9 cellular contexts compared by ENCODE assay signal in the genomic region with DNA sequence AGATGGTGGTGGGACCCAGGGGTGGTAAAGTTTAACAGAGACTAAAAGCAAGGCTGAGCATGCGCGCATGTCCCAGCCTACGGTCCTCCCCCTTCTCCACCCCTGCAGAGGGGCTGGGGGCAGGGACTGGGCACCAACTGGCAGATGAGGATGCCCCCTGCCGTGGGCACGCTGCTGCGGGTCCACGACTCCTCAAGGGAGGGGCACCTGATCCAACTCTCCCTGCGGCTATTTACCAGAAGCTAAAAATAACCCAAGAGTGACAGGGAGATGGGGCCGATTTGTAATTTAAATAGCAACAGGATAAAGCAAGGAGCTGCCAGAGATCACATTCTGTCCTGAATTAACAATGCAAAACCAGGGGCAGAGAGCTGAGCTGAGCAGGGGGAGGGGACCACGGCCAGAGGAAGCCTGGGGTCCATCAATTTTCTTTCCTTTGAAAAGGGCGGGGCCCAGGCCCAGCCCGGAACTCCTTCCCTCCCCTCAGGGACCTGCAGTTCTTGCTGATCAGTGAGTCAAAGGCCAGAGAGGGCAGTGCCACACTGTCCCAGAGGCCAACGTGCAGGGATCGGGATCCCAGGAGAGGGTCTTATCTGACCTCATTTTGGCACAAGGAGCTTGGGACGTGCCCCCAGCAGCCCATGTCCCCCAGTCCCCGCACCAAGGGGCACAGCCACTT. TPM values are rescaled to one million over a fixed set of nuclear protein-coding genes. Genes with fewer than 3 reads are reported as not detected.
DNase-seq lines count a peak whose midpoint lies in the region; ATAC-seq, FAIRE-seq and TF ChIP-seq lines count a peak whose summit lies in the region.
"Had no signal": no experiment of that assay in that cellular context is flagged by ENCODE, and none has a peak within 500 bp of the region (broad histone marks: within the 10 kb centered on the region; RNA-seq: fewer than 3 reads in every experiment).

No MANE protein-coding gene starts in this region.

- H3K4me1 ChIP-seq in iPS-20b (ENCODE audit: insufficient read depth, low read length) (peaks cover 67% of the 10 kb centered on the region), suprapubic skin (peaks cover 22% of the 10 kb centered on the region)

- no peaks in the 10 kb centered on the region for H3K36me3 Mint-ChIP-seq in T-helper 17 cell (ENCODE audit: low read depth)

- no peaks in the 10 kb centered on the region for H3K27me3 Mint-ChIP-seq in T-helper 17 cell

- H3K27me3 ChIP-seq in iPS-20b (ENCODE audit: insufficient read depth, low read length) (peaks cover 9% of the 10 kb centered on the region), suprapubic skin (peaks cover 3% of the 10 kb centered on the region)

- H3K36me3 ChIP-seq in iPS-20b (ENCODE audit: insufficient read depth, low read depth, low read length) (no peaks in the 10 kb centered on the region), suprapubic skin (no peaks in the 10 kb centered on the region)

- no peak for TF ChIP-seq CTCF in suprapubic skin (IDR thresholded peaks at IDR 0.05)

- peak overlapping the region; percentile 77; the same call in 1 of the 2 replicates for H3K9ac ChIP-seq in iPS-20b (ENCODE audit: low read depth, low read length)

- DNase-seq in NCI-H1092 (lab: John Stamatoyannopoulos, UW), result peak; percentile 55
- DNase-seq in T-helper 17 cell, result no peak
- no peak for DNase-seq in suprapubic skin (ENCODE audit: low spot score in 2 of 2)
- no peak for DNase-seq in T-helper 9 cell
- DNase-seq in putamen (ENCODE audit: low spot score), result no peak
- DNase-seq in RCC 7860 (ENCODE audit: low spot score), result no peak
- no peak for DNase-seq in middle frontal gyrus (ENCODE audit: extremely low spot score, low spot score)
- DNase-seq: mammary epithelial cell had no signal

- no peak for TF ChIP-seq POLR2A in suprapubic skin (IDR thresholded peaks at IDR 0.05)

- no peak for TF ChIP-seq EP300 in suprapubic skin (IDR thresholded peaks at IDR 0.05)

- H3K9me3 ChIP-seq in T-helper 17 cell (ENCODE audit: control insufficient read depth, low read length, poor library complexity, severe bottlenecking), result no peaks in the 10 kb centered on the region
- H3K9me3 ChIP-seq in iPS-20b (ENCODE audit: insufficient read depth, low read depth, low read length), result no peaks in the 10 kb centered on the region
- H3K9me3 ChIP-seq in suprapubic skin, result no peaks in the 10 kb centered on the region

- peak overlapping the region; percentile 92 for H3K27ac ChIP-seq in iPS-20b (ENCODE audit: low read length)
- peak overlapping the region; percentile 40 for H3K27ac ChIP-seq in suprapubic skin

- H3K4me3 Mint-ChIP-seq in T-helper 17 cell, result peak overlapping the region; percentile 43

- peak overlapping the region; percentile 53 for H3K27ac Mint-ChIP-seq in T-helper 17 cell

- 27% methylated on average over 15 of the region's 16 CpGs for WGBS in suprapubic skin

- H3K4me1 Mint-ChIP-seq in T-helper 17 cell, result peaks cover 34% of the 10 kb centered on the region

- no peak for ATAC-seq in T-helper 17 cell

- FAIRE-seq in RCC 7860 (lab: Jason Lieb, UNC), result no peak

- H3K4me3 ChIP-seq in iPS-20b (ENCODE audit: low read length) (peak overlapping the region; percentile 59; the same call in 1 of the 2 replicates), suprapubic skin (peak overlapping the region; percentile 38)

RNA-seq across cellular contexts. Expression of a gene that starts 8.1 kb away (rescaled TPM):
- total RNA-seq in T-helper 17 cell, result 100 to 1,000 TPM; 194 to 196 TPM
- total RNA-seq in suprapubic skin, result 10 to 100 TPM; 60.5 to 91.0 (median 73.4) TPM

RNA-seq across cellular contexts. Expression of a gene that starts 42.3 kb away (rescaled TPM):
- total RNA-seq in T-helper 17 cell (1 to 10 TPM; 2.6 to 3.7 TPM), suprapubic skin (10 to 100 TPM in 3 of 4 donors, 1 to 10 TPM in 1; 9.1 to 22.6 (median 13.9) TPM)

RNA-seq across cellular contexts. Expression of a gene that starts 52.4 kb away (rescaled TPM):
- total RNA-seq in T-helper 17 cell, result 1 to 10 TPM; 4.3 to 4.8 TPM
- 1 to 10 TPM in 3 of 4 donors, under 1 TPM in 1; 0.80 to 3.0 (median 2.6) TPM for total RNA-seq in suprapubic skin
